Comparison of ENCODE assay signal across 33 cellular contexts in the genomic region with DNA sequence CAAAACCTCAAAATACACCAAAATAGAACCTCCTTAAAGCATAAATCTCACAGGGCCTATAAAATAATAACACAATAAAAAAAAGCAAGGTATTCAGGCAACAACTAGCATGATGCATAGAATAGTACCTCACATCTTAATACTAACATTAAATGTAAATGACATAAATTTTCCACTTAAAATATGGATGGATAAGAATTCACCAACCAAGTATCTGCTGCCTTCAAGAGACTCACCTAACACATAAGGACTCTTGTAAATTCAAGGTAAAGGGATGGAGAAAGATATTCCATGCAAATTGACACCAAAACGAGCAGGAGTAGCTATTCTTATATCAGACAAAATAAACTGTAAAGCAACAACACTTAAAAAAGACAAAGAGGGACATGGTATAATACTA.
"Had no signal": no experiment of that assay in that cellular context is flagged by ENCODE, and none has a peak within 500 bp of the region (broad histone marks: within the 10 kb centered on the region; RNA-seq: fewer than 3 reads in every experiment).

No MANE protein-coding gene starts in this region.

- H3K27me3 ChIP-seq: MG63 had no signal

- DNase-seq: Karpas-422, Kasumi-1, MG63, MM.1S, MV-4-11, NCI-H1048, NCI-H1092, NCI-H1092 treated with DMSO at 0.1 percent for 48 hours, NCI-H1105, NCI-H1105 treated with DMSO at 0.1 percent for 48 hours, NCI-H1417, NCI-H1417 treated with DMSO at 0.1 percent for 48 hours, NCI-H1436, NCI-H1436 treated with DMSO at 0.1 percent for 48 hours, NCI-H146, NCI-H1694, NCI-H1694 treated with DMSO at 0.1 percent for 48 hours, NCI-H187, NCI-H187 treated with DMSO at 0.1 percent for 48 hours, NCI-H1930, NCI-H2029, NCI-H2029 treated with DMSO at 0.1 percent for 48 hours, NCI-H2081, NCI-H2081 treated with DMSO at 0.1 percent for 48 hours, NCI-H2107, NCI-H2171, NCI-H2171 treated with DMSO at 0.1 percent for 48 hours, NCI-H2227 treated with DMSO at 0.1 percent for 48 hours, NCI-H226, NCI-H446, NCI-H446 treated with DMSO at 0.1 percent for 48 hours, NCI-H510A, NCI-H524 had no signal

- H3K4me3 ChIP-seq: MG63 had no signal

- H3K36me3 ChIP-seq: MG63 had no signal
